ENCODE assay signal across 8 cellular contexts in genomic region chr4:80215449-80216052, GRCh38. TPM values are rescaled to one million over a fixed set of nuclear protein-coding genes. Genes with fewer than 3 reads are reported as not detected.
DNase-seq lines count a peak whose midpoint lies in the region; ATAC-seq, FAIRE-seq and TF ChIP-seq lines count a peak whose summit lies in the region.

No MANE protein-coding gene starts in this region.

- POLR2A ChIA-PET in Caco-2 (lab: Charles Lee) (no interaction called here), HEK293 (lab: Yijun Ruan, JAX) (no interaction called here)

- H3K4me1 ChIP-seq in Caco-2 (no peaks in the 10 kb centered on the region), HEK293 (ENCODE audit: control insufficient read depth, insufficient read depth, low read length) (no peaks in the 10 kb centered on the region), OCI-LY1 (ENCODE audit: insufficient read depth, low read length, severe bottlenecking) (no peaks in the 10 kb centered on the region)

- H3K27me3 ChIP-seq in Caco-2 (replicated peaks; ENCODE audit: control insufficient read depth, insufficient read depth, low read length) (no peaks in the 10 kb centered on the region), OCI-LY1 (ENCODE audit: insufficient read depth, low read length) (no peaks in the 10 kb centered on the region)

- H3K4me2 ChIP-seq in OCI-LY1 (ENCODE audit: low read length): no peak overlapping the region

- no peak overlapping the region for H3K27ac ChIP-seq in HEK293 (ENCODE audit: extremely low read depth, low read depth, low read length)
- H3K27ac ChIP-seq in OCI-LY1 (ENCODE audit: low read depth, low read length, poor library complexity, severe bottlenecking): no peak overlapping the region

- H3K9me3 ChIP-seq in Caco-2 (no peaks in the 10 kb centered on the region), HEK293 (ENCODE audit: control insufficient read depth, insufficient read depth, low read depth, low read length) (no peaks in the 10 kb centered on the region), OCI-LY1 (ENCODE audit: low read length) (no peaks in the 10 kb centered on the region)

- no peaks in the 10 kb centered on the region for H3K79me2 ChIP-seq in OCI-LY1 (ENCODE audit: insufficient read depth, low read length)

- no peaks in the 10 kb centered on the region for H3K9me3 Mint-ChIP-seq in Caco-2 (ENCODE audit: unreplicated experiment)

- H3K4me3 ChIP-seq in Caco-2 (ENCODE audit: low read depth, low read length) (no peak overlapping the region), HEK293 (ENCODE audit: low read depth, low read length) (no peak overlapping the region), OCI-LY1 (ENCODE audit: low read depth, low read length, poor library complexity, severe bottlenecking) (no peak overlapping the region)

- no peak overlapping the region for H3K27ac Mint-ChIP-seq in Caco-2 (ENCODE audit: unreplicated experiment)

- no peak overlapping the region for H3K4me3 Mint-ChIP-seq in Caco-2 (ENCODE audit: unreplicated experiment)

- H3K36me3 Mint-ChIP-seq in Caco-2 (ENCODE audit: insufficient read depth, unreplicated experiment): no peaks in the 10 kb centered on the region

- intact Hi-C loops in Caco-2 (cut with micrococcal nuclease; ENCODE audit: unreplicated experiment): loop anchor here (1.0 to 10.0 kb wide), 7 partner anchors 13 to 1263 kb away; no protein-coding TSS in a partner anchor

- no peak overlapping the region for H2AFZ ChIP-seq in OCI-LY1 (ENCODE audit: low read length)

- BruUV-seq in Caco-2 (replicated peaks; lab: Mats Ljungman, UMichigan): no TSS peak

- no peaks in the 10 kb centered on the region for H3K9me2 ChIP-seq in OCI-LY1 (ENCODE audit: low read depth, low read length)

- H3K4me1 Mint-ChIP-seq in Caco-2 (ENCODE audit: low read depth, unreplicated experiment): no peaks in the 10 kb centered on the region

- peaks cover 3% of the 10 kb centered on the region for H3K27me3 Mint-ChIP-seq in Caco-2 (ENCODE audit: insufficient read depth, unreplicated experiment)

- CTCF ChIA-PET in Caco-2 (lab: Charles Lee): interaction anchor here (1.0 kb wide), 1 partner anchor 13 kb away, joined by 5 read pairs; no protein-coding TSS in a partner anchor
- CTCF ChIA-PET in HEK293 (lab: Yijun Ruan, JAX): interaction anchor here (0.6 to 2.2 kb wide), 14 partner anchors 10 to 1278 kb away, joined by 3 to 8 read pairs (median 3); no protein-coding TSS in a partner anchor

- H3K9ac ChIP-seq in OCI-LY1 (ENCODE audit: low read length): no peak overlapping the region

- FAIRE-seq in endometrium (lab: Jason Lieb, UNC): peak; percentile 99

- no peaks in the 10 kb centered on the region for H4K20me1 ChIP-seq in OCI-LY1 (ENCODE audit: insufficient read depth, low read length)

- no peaks in the 10 kb centered on the region for H3F3A ChIP-seq in OCI-LY1 (ENCODE audit: insufficient read depth, low read length)

- ATAC-seq in HG02884 (IDR thresholded peaks at IDR 0.05; ENCODE audit: unreplicated experiment): no peak

- no peaks in the 10 kb centered on the region for H3K36me3 ChIP-seq in Caco-2 (ENCODE audit: control insufficient read depth, insufficient read depth, low read length)
- H3K36me3 ChIP-seq in HEK293 (ENCODE audit: control insufficient read depth in 2 of 2, insufficient read depth in 1 of 2, low read length in 2 of 2): no peaks in the 10 kb centered on the region
- H3K36me3 ChIP-seq in OCI-LY1 (ENCODE audit: insufficient read depth, low read length): no peaks in the 10 kb centered on the region

- DNase-seq in Caco-2 (no peak), pons (ENCODE audit: low spot score) (peak; percentile 72), epidermal melanocyte (ENCODE audit: insufficient read length, low spot score) (no peak)
- no peak for DNase-seq in activated CD8-positive, alpha-beta memory T cell treated with anti-CD3 and anti-CD28 coated beads for 24 hours

- TF ChIP-seq CTCF in Caco-2 (IDR thresholded peaks at IDR 0.05; ENCODE audit: insufficient read depth in 1 of 2, low read depth in 1 of 2, low read length in 1 of 2, severe bottlenecking in 1 of 2, unreplicated experiment in 1 of 2) (peak; percentile 48 to 56), HEK293 (tag by site-specific recombination; IDR thresholded peaks at IDR 0.05) (no peak), OCI-LY1 (IDR thresholded peaks at IDR 0.05; ENCODE audit: low read length) (peak; percentile 74)

TF ChIP-seq in HEK293, 187 proteins besides CTCF, POLR2A, EP300 and RAD21:
- TF ChIP-seq ZNF654 (tag by site-specific recombination; IDR thresholded peaks at IDR 0.05; ENCODE audit: low read depth) (peak; percentile 71), ZBTB48 (tag by site-specific recombination; IDR thresholded peaks at IDR 0.05) (no peak)
TF ChIP-seq in HEK293: peak in this region for 1.

RNA-seq across cellular contexts. Expression of gene PRDM8, which starts 18.2 kb away (rescaled TPM):
- total RNA-seq in Caco-2 (2022): not detected in 2 replicates

RNA-seq across cellular contexts. Expression of gene FGF5, which starts 50.9 kb away (rescaled TPM):
- not detected in 2 replicates for total RNA-seq in Caco-2 (2022)
